ENCODE assay signal across 8 cellular contexts in the genomic region with DNA sequence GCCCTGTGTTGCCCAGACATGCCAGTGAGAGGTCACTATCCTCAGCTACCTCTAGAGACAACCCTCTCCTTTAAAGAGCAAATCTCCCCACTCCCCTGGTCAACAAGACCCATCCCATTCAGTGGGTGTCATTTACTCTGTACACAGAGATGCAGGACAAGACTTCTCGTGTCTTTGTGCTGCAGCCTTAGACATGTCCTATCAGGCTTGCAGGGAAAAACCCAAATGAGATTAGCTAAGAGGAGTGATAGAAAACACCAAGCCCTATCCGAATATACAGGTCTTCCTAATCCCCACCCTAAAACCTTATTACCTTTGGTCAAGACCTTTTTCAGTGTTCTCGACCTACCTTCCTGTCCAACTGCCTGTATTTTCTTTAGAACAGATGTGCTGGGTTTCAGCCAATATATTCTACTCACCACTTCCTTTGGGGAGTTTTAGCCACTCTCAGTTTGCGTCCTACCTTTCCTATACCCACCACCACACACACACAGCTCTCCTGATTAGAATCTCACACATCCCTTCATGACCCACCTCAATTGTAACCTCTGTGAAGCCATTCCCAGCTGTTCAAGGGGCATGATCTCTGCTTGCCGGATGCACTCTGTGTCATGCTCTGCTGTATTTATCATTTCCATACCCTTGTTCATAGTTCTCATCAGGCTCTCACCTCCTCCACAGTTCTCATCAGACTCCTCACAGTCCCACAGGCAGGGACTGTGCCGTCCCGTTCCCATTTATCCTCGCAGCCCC. TPM values are rescaled to one million over a fixed set of nuclear protein-coding genes. Genes with fewer than 3 reads are reported as not detected.
DNase-seq lines count a peak whose midpoint lies in the region; ATAC-seq and TF ChIP-seq lines count a peak whose summit lies in the region.

No MANE protein-coding gene starts in this region.

- DNase-seq in GM12864 (ENCODE audit: low read depth) (peak; percentile 78), fibroblast of mammary gland (ENCODE audit: low read depth) (peak; percentile 80), GM03348 (ENCODE audit: low spot score) (no peak), NCI-H2196 (lab: John Stamatoyannopoulos, UW; ENCODE audit: unreplicated experiment) (no peak), aorta (no peak)
- DNase-seq in activated naive CD4-positive, alpha-beta T cell treated with Interleukin-2 at 50 U/mL for 16 hours: no peak

- peak; percentile 56 for ATAC-seq in GM21390 (IDR thresholded peaks at IDR 0.05; ENCODE audit: unreplicated experiment)
- ATAC-seq in HG03565 (IDR thresholded peaks at IDR 0.05; ENCODE audit: unreplicated experiment): peak; percentile 41
- ATAC-seq in aorta (ENCODE audit: low FRiP score): no peak

- H3K27ac ChIP-seq in aorta (ENCODE audit: low read depth in 1 of 2, low read length in 2 of 2): no peak overlapping the region

- TF ChIP-seq CTCF in GM12864 (IDR thresholded peaks at IDR 0.05; ENCODE audit: low read depth, low read length, missing control alignments) (no peak), fibroblast of mammary gland (conservative IDR thresholded peaks at IDR 0.05; ENCODE audit: control insufficient read depth, insufficient read depth, low read depth, low read length) (no peak)

- peaks cover 0 to 3% of the 10 kb centered on the region in 2 donors for H3K36me3 ChIP-seq in aorta (ENCODE audit: control insufficient read depth in 1 of 2, insufficient read depth in 2 of 2, low read length in 1 of 2)

- no peaks in the 10 kb centered on the region for H3K27me3 ChIP-seq in aorta (ENCODE audit: control insufficient read depth in 1 of 2, insufficient read depth in 2 of 2, low read length in 1 of 2)

- H3K4me3 ChIP-seq in GM12864 (ENCODE audit: low read depth, low read length) (no peak overlapping the region; the same call in 1 of the 2 replicates), fibroblast of mammary gland (ENCODE audit: control insufficient read depth, low read depth, low read length) (no peak overlapping the region), aorta (ENCODE audit: low read length in 2 of 2) (no peak overlapping the region)

- 74 to 80% methylated on average over 8 of the region's 8 CpGs for WGBS in aorta, 2 donors

- peaks cover 2 to 26% of the 10 kb centered on the region in 2 donors for H3K4me1 ChIP-seq in aorta (ENCODE audit: control insufficient read depth in 1 of 2, insufficient read depth in 2 of 2, low read length in 2 of 2)

- intact Hi-C loops in aorta (cut with DNase I): no loop called here

- H3K9me3 ChIP-seq in aorta (ENCODE audit: control insufficient read depth, low read length): no peaks in the 10 kb centered on the region

RNA-seq across cellular contexts. Expression of a gene that starts 39.7 kb away (rescaled TPM):
- 10 to 100 TPM; 38.0 to 39.5 TPM for total RNA-seq in aorta
- 10 to 100 TPM in 1 of 2 donors, 1 to 10 TPM in 1; 7.5 to 22.6 TPM for polyA plus RNA-seq in aorta

Comparison
In these comparisons a context has a peak if more than half of its experiments do, and no peak if none do; other contexts are left out.
1. DNase-seq: peak in GM12864 (single experiment) and fibroblast of mammary gland (single experiment); none in GM03348 (single experiment), activated naive CD4-positive, alpha-beta T cell treated with Interleukin-2 at 50 U/mL for 16 hours (single experiment), NCI-H2196 (single experiment) and aorta (0 of 2).